ENCODE assay signal across 19 cellular contexts in the genomic region with DNA sequence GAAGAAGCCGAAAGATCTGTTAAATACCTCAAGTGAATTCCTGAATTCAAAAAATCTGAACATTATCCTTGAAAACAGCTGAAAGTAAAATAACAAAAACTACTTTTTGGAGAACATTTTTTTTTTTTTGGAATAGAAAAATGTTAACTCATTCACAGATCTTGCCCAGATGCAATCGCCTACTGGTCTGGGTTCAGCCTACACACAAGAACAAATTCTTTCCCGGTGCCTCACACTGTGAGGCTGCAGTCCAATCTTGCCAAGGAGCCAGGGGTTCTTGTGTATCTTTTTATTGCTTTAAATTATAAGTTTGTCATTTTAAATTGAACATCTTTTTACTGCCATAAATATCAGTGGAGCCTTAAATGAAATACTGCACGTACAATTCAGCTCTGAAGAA. TPM values are rescaled to one million over a fixed set of nuclear protein-coding genes. Genes with fewer than 3 reads are reported as not detected.
DNase-seq lines count a peak whose midpoint lies in the region; ATAC-seq and TF ChIP-seq lines count a peak whose summit lies in the region.
"Had no signal": no experiment of that assay in that cellular context is flagged by ENCODE, and none has a peak within 500 bp of the region (broad histone marks: within the 10 kb centered on the region; RNA-seq: fewer than 3 reads in every experiment).

No MANE protein-coding gene starts in this region.

- H3K27me3 Mint-ChIP-seq in mesothelial cell of epicardium (ENCODE audit: low read depth) = peaks cover 6% of the 10 kb centered on the region
- H3K27me3 Mint-ChIP-seq: CD8-positive, alpha-beta memory T cell had no signal

- no peaks in the 10 kb centered on the region for H3K4me1 Mint-ChIP-seq in mesothelial cell of epicardium
- H3K4me1 Mint-ChIP-seq: nephron progenitor cell had no signal

- H3K9me3 Mint-ChIP-seq in mesothelial cell of epicardium = no peaks in the 10 kb centered on the region
- H3K9me3 Mint-ChIP-seq: activated naive CD4-positive, alpha-beta T cell treated with anti-CD3 and anti-CD28 coated beads, Interleukin-2, amount 50 U/mL, for 72 hours; nephron progenitor cell had no signal

- H3K27ac ChIP-seq in foreskin keratinocyte = no peak overlapping the region
- H3K27ac ChIP-seq: left ventricle myocardium inferior, SJCRH30 had no signal

- DNase-seq in HCEC 1CT (peak; percentile 72), astrocyte of the hippocampus (ENCODE audit: low read depth, low spot score) (peak; percentile 68), foreskin keratinocyte (peak; percentile 35 to 60), superior temporal gyrus (ENCODE audit: extremely low spot score) (peak; percentile 27), pons (ENCODE audit: low spot score) (no peak), LoVo (ENCODE audit: low spot score) (no peak), mesothelial cell of epicardium (ENCODE audit: low spot score in 2 of 2, unreplicated experiment in 2 of 2) (no peak)
- DNase-seq: activated CD4-positive, alpha-beta T cell treated with anti-CD3 and anti-CD28 coated beads for 48 hours; CD8-positive, alpha-beta memory T cell; hypothalamus; left ventricle myocardium inferior; NCI-H1105; nephron progenitor cell; right cardiac atrium; SJCRH30; T1000 had no signal

- H3K27me3 ChIP-seq in foreskin keratinocyte = no peaks in the 10 kb centered on the region
- H3K27me3 ChIP-seq: SJCRH30 had no signal

- TF ChIP-seq CTCF in foreskin keratinocyte (conservative IDR thresholded peaks at IDR 0.05) (no peak), mesothelial cell of epicardium (IDR thresholded peaks at IDR 0.05; ENCODE audit: unreplicated experiment) (no peak)

- peaks cover 6% of the 10 kb centered on the region for H3K4me1 ChIP-seq in foreskin keratinocyte
- H3K4me1 ChIP-seq: HAP-1, left ventricle myocardium inferior, SJCRH30 had no signal

- no peaks in the 10 kb centered on the region for H3K36me3 Mint-ChIP-seq in mesothelial cell of epicardium
- H3K36me3 Mint-ChIP-seq: activated naive CD4-positive, alpha-beta T cell treated with anti-CD3 and anti-CD28 coated beads, Interleukin-2, amount 50 U/mL, for 72 hours; CD8-positive, alpha-beta memory T cell had no signal

- H3K4me3 Mint-ChIP-seq in mesothelial cell of epicardium = no peak overlapping the region
- H3K4me3 Mint-ChIP-seq: CD8-positive, alpha-beta memory T cell; nephron progenitor cell had no signal

- H3K27ac Mint-ChIP-seq in mesothelial cell of epicardium = no peak overlapping the region
- H3K27ac Mint-ChIP-seq: activated naive CD4-positive, alpha-beta T cell treated with anti-CD3 and anti-CD28 coated beads, Interleukin-2, amount 50 U/mL, for 72 hours; nephron progenitor cell had no signal

- ATAC-seq in foreskin keratinocyte = peak; percentile 54
- ATAC-seq: activated naive CD4-positive, alpha-beta T cell treated with anti-CD3 and anti-CD28 coated beads, Interleukin-2, amount 50 U/mL, for 72 hours; right cardiac atrium had no signal

RNA-seq across cellular contexts. Expression of gene TMEM200A, which starts 41.2 kb away (rescaled TPM):
- 51.2 and 134 TPM in 2 replicates for total RNA-seq in foreskin keratinocyte
- polyA plus RNA-seq in foreskin keratinocyte = 20.5 and 48.3 TPM in 2 replicates
- 10.6 to 11.3 TPM (median 11.3 TPM) in 3 replicates for total RNA-seq in mesothelial cell of epicardium
- total RNA-seq: Daoy, left ventricle myocardium inferior had no signal

Comparison
In these comparisons a context has a peak if more than half of its experiments do, and no peak if none do; other contexts are left out.
1. DNase-seq: peak in HCEC 1CT (single experiment), astrocyte of the hippocampus (single experiment), foreskin keratinocyte (2 of 2) and superior temporal gyrus (single experiment); none in pons (single experiment), LoVo (single experiment) and mesothelial cell of epicardium (0 of 2).